8 cellular contexts compared by ENCODE assay signal in the genomic region with DNA sequence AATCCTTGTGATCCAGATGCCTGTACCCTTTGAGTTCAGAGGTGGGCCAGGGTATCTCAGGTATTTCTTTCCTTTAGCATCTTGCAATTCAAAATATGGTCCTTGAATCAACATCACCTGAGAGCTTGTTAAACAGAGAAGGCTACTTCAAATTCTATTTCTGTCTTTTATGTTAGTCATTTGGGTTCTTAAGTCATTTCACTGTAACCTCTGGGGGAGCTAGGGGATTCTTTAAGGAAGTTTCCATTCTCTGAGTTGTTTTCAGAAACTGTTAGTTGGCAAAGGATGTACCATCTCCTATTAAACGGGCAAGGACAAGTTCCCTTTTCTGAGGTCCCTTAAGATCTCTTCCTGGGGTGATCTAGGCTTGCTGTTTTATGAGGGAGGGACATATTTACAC. TPM values are rescaled to one million over a fixed set of nuclear protein-coding genes. Genes with fewer than 3 reads are reported as not detected.
DNase-seq lines count a peak whose midpoint lies in the region; ATAC-seq and TF ChIP-seq lines count a peak whose summit lies in the region.

No MANE protein-coding gene starts in this region.

- no peak overlapping the region for H3K27ac ChIP-seq in CD8-positive, alpha-beta memory T cell (ENCODE audit: low read depth, low read length)
- H3K27ac ChIP-seq in SJSA1 (peak overlapping the region; percentile 32; the same call in 1 of the 2 replicates), lung (ENCODE audit: low read depth in 1 of 2, low read length in 1 of 2) (peak overlapping the region; percentile 70 to 71), ovary (no peak overlapping the region)

- H3K4me3 Mint-ChIP-seq in CD8-positive, alpha-beta memory T cell: peak overlapping the region in 6 of 7 donors; percentile 38 to 83 (median 48)

- no peak overlapping the region for H3K4me3 ChIP-seq in CD8-positive, alpha-beta memory T cell (ENCODE audit: low read length)
- H3K4me3 ChIP-seq in SJSA1 (no peak overlapping the region), lung (no peak overlapping the region), ovary (no peak overlapping the region)

- H3K4me1 ChIP-seq in CD8-positive, alpha-beta memory T cell (ENCODE audit: insufficient read depth, low read length): peaks cover 56% of the 10 kb centered on the region
- H3K4me1 ChIP-seq in SJSA1 (replicated peaks) (peaks cover 69% of the 10 kb centered on the region), lung (ENCODE audit: control insufficient read depth in 2 of 2, insufficient read depth in 2 of 2, low read length in 2 of 2) (peaks cover 18 to 29% of the 10 kb centered on the region in 2 donors), ovary (ENCODE audit: insufficient read depth) (peaks cover 8% of the 10 kb centered on the region)

- peaks cover 68 to 81% (median 78%) of the 10 kb centered on the region in 3 donors for H3K4me1 Mint-ChIP-seq in CD8-positive, alpha-beta memory T cell

- CTCF ChIA-PET in CD8-positive, alpha-beta memory T cell (lab: Charles Lee): interaction anchor here (1.5 to 6.2 kb wide), 5 partner anchors 11 to 100 kb away, joined by 3 to 65 read pairs (median 7); a partner anchor contains a TSS

- peaks cover 25 to 66% (median 33%) of the 10 kb centered on the region in 3 donors for H3K36me3 Mint-ChIP-seq in CD8-positive, alpha-beta memory T cell

- no peaks in the 10 kb centered on the region for H3K27me3 ChIP-seq in CD8-positive, alpha-beta memory T cell (ENCODE audit: insufficient read depth, low read length, poor library complexity, severe bottlenecking)
- H3K27me3 ChIP-seq in SJSA1 (replicated peaks) (no peaks in the 10 kb centered on the region), lung (ENCODE audit: control insufficient read depth, insufficient read depth) (no peaks in the 10 kb centered on the region), ovary (no peaks in the 10 kb centered on the region)

- H3K9me3 Mint-ChIP-seq in CD8-positive, alpha-beta memory T cell: no peaks in the 10 kb centered on the region

- intact Hi-C loops in ovary (cut with DNase I): no loop called here

- H3K27ac Mint-ChIP-seq in CD8-positive, alpha-beta memory T cell: peak overlapping the region; percentile 95 to 99 (median 96)

- 3 to 16% methylated on average over 1 of the region's 1 CpG for WGBS in lung, 2 donors
- WGBS in ovary, 3 donors: 65 to 79% (median 73%) methylated on average over 1 of the region's 1 CpG

- no peak for TF ChIP-seq POLR2A in ovary (IDR thresholded peaks at IDR 0.05)

- ATAC-seq in GM21360 (IDR thresholded peaks at IDR 0.05; ENCODE audit: unreplicated experiment) (peak; percentile 31), lung (ENCODE audit: insufficient read depth, low FRiP score) (peak; percentile 4)

- no peak for TF ChIP-seq CTCF in lung (IDR thresholded peaks at IDR 0.05; ENCODE audit: control extremely low read depth, extremely low read depth)
- TF ChIP-seq CTCF in ovary (IDR thresholded peaks at IDR 0.05): no peak

- peaks cover 34% of the 10 kb centered on the region for H3K36me3 ChIP-seq in CD8-positive, alpha-beta memory T cell (ENCODE audit: insufficient read depth, low read length)
- H3K36me3 ChIP-seq in SJSA1 (peaks cover 52% of the 10 kb centered on the region), lung (ENCODE audit: control insufficient read depth in 2 of 2, insufficient read depth in 2 of 2, low read length in 2 of 2) (peaks cover 26 to 28% of the 10 kb centered on the region in 2 donors), ovary (no peaks in the 10 kb centered on the region)

- no peaks in the 10 kb centered on the region for H3K9me3 ChIP-seq in CD8-positive, alpha-beta memory T cell (ENCODE audit: low read length)
- H3K9me3 ChIP-seq in SJSA1 (replicated peaks) (no peaks in the 10 kb centered on the region), lung (ENCODE audit: control insufficient read depth in 2 of 2, insufficient read depth in 1 of 2, low read length in 1 of 2) (no peaks in the 10 kb centered on the region), ovary (no peaks in the 10 kb centered on the region)

- TF ChIP-seq EP300 in ovary (IDR thresholded peaks at IDR 0.05): no peak

- DNase-seq in CD8-positive, alpha-beta memory T cell: no peak
- DNase-seq in SJSA1 (ENCODE audit: low read depth in 1 of 2, low spot score in 2 of 2) (no peak), lung (ENCODE audit: low spot score) (no peak), ovary (no peak), DMS79 treated with DMSO at 0.1 percent for 48 hours (lab: John Stamatoyannopoulos, UW) (no peak), NCI-H524 treated with DMSO at 0.1 percent for 48 hours (lab: John Stamatoyannopoulos, UW) (no peak)
- no peak for DNase-seq in stimulated activated CD4-positive, alpha-beta T cell treated with anti-CD3 and anti-CD28 coated beads, Interleukin-12 subunit alpha, Interleukin-12 subunit beta, amount 100 ng/mL, for 4 hours

- POLR2A ChIA-PET in CD8-positive, alpha-beta memory T cell (lab: Charles Lee): interaction anchor here (0.7 to 4.1 kb wide), 4 partner anchors 10 to 25 kb away, joined by 3 to 77 read pairs (median 6); a partner anchor contains a TSS

- no peaks in the 10 kb centered on the region for H3K27me3 Mint-ChIP-seq in CD8-positive, alpha-beta memory T cell

RNA-seq across cellular contexts. Expression of a gene that starts 16.6 kb away (rescaled TPM):
- total RNA-seq in CD8-positive, alpha-beta memory T cell: 100 to 1,000 TPM; 291 to 303 TPM
- 172 TPM for polyA plus RNA-seq in CD8-positive, alpha-beta memory T cell
- total RNA-seq in SJSA1 (2014; rRNA removed; shearing (Covaris generic)): 70.4 and 79.7 TPM in 2 replicates
- total RNA-seq in lung (100 to 1,000 TPM; 294 to 345 TPM), ovary (100 to 1,000 TPM in 1 of 7 donors, 10 to 100 TPM in 6; 50.0 to 111 (median 67.9) TPM)
- polyA plus RNA-seq in lung (100 to 1,000 TPM; 101 to 182 TPM), ovary (10 to 100 TPM; 26.7 to 88.7 TPM)

RNA-seq across cellular contexts. Expression of a gene that starts 50.4 kb away (rescaled TPM):
- total RNA-seq in CD8-positive, alpha-beta memory T cell: 1 to 10 TPM; 6.7 to 7.3 TPM
- 8.1 TPM for polyA plus RNA-seq in CD8-positive, alpha-beta memory T cell
- 0.56 and 1.6 TPM in 2 replicates for total RNA-seq in SJSA1 (2014; rRNA removed; shearing (Covaris generic))
- total RNA-seq in lung (10 to 100 TPM; 24.3 to 74.4 TPM), ovary (10 to 100 TPM in 1 of 7 donors, 1 to 10 TPM in 6; 2.1 to 19.0 (median 3.8) TPM)
- polyA plus RNA-seq in lung (1 to 10 TPM; 8.9 to 9.1 TPM), ovary (1 to 10 TPM; 2.4 to 7.8 TPM)

Comparison
In these comparisons a context has a peak if more than half of its experiments do, and no peak if none do; other contexts are left out.
1. H3K27ac ChIP-seq: peak in SJSA1 (single experiment) and lung (2 of 2); none in CD8-positive, alpha-beta memory T cell (single experiment) and ovary (0 of 2).